8 cellular contexts compared by ENCODE assay signal in genomic region chr12:51270067-51270846, GRCh38. TPM values are rescaled to one million over a fixed set of nuclear protein-coding genes. Genes with fewer than 3 reads are reported as not detected.
DNase-seq lines count a peak whose midpoint lies in the region; ATAC-seq, FAIRE-seq and TF ChIP-seq lines count a peak whose summit lies in the region.

SMAGP (minus strand) TSS chr12:51270415; CDS start chr12:51269278, 1,137 bp downstream.

- H3K27me3 ChIP-seq in OCI-LY1 (ENCODE audit: insufficient read depth, low read length) (no peaks in the 10 kb centered on the region), neutrophil (peaks cover 41% of the 10 kb centered on the region), aorta (ENCODE audit: control insufficient read depth in 1 of 2, insufficient read depth in 2 of 2, low read length in 1 of 2) (no peaks in the 10 kb centered on the region)

- H2AFZ ChIP-seq in OCI-LY1 (ENCODE audit: low read length): no peak within 1 kb of the TSS

- TF ChIP-seq EP300 in A549 (IDR thresholded peaks at IDR 0.05): no peak

- CTCF ChIA-PET in A549 (lab: Yijun Ruan, JAX): interaction anchor here (0.8 to 10.2 kb wide), 21 partner anchors 8 to 92 kb away, joined by 3 to 270 read pairs (median 4); no protein-coding TSS in a partner anchor

- FAIRE-seq in A549 (lab: Jason Lieb, UNC): no peak

- WGBS in A549 (ENCODE audit: missing lambda C conversion rate): under 1% methylated on average over 22 of the region's 79 CpGs
- 0 to 1% methylated on average over 68 to 79 of the region's 79 CpGs for WGBS in aorta, 2 donors

- H4K20me1 ChIP-seq in OCI-LY1 (ENCODE audit: insufficient read depth, low read length): no peaks in the 10 kb centered on the region

- H3K4me3 ChIP-seq in A549 (peak within 1 kb of the TSS; percentile 68), OCI-LY1 (ENCODE audit: low read depth, low read length, poor library complexity, severe bottlenecking) (peak within 1 kb of the TSS; percentile 64), neutrophil (ENCODE audit: low read depth in 1 of 2, low read length in 1 of 2) (peak within 1 kb of the TSS; percentile 63 to 90), aorta (ENCODE audit: low read length in 2 of 2) (peak within 1 kb of the TSS; percentile 37 to 87)

- H3K4me2 ChIP-seq in A549 (peak within 1 kb of the TSS; percentile 81), OCI-LY1 (ENCODE audit: low read length) (peak within 1 kb of the TSS; percentile 89)

- no peaks in the 10 kb centered on the region for H3K79me2 ChIP-seq in OCI-LY1 (ENCODE audit: insufficient read depth, low read length)

- 0 out of 5 replicates have a peak, but pooled peaks of 1 of the 2 experiments have one; percentile 7 for TF ChIP-seq RAD21 in A549 (conservative IDR thresholded peaks at IDR 0.05 in 1 of 2, IDR thresholded peaks at IDR 0.05 in 1 of 2)

- ATAC-seq in A549: peak; percentile 70 to 75
- peak; percentile 79 for ATAC-seq in GM18867 (IDR thresholded peaks at IDR 0.05; ENCODE audit: unreplicated experiment)
- peak; percentile 67 for ATAC-seq in HG03108 (IDR thresholded peaks at IDR 0.05; ENCODE audit: unreplicated experiment)
- ATAC-seq in aorta (ENCODE audit: low FRiP score): peak; percentile 77

- no peaks in the 10 kb centered on the region for H3K36me3 ChIP-seq in OCI-LY1 (ENCODE audit: insufficient read depth, low read length)
- H3K36me3 ChIP-seq in neutrophil: no peaks in the 10 kb centered on the region
- no peaks in the 10 kb centered on the region for H3K36me3 ChIP-seq in aorta (ENCODE audit: control insufficient read depth in 1 of 2, insufficient read depth in 2 of 2, low read length in 1 of 2)

- H3K27ac ChIP-seq in A549: peak within 1 kb of the TSS; percentile 81 to 92
- H3K27ac ChIP-seq in OCI-LY1 (ENCODE audit: low read depth, low read length, poor library complexity, severe bottlenecking): no peak within 1 kb of the TSS
- peak within 1 kb of the TSS; percentile 23 for H3K27ac ChIP-seq in neutrophil
- no peak within 1 kb of the TSS for H3K27ac ChIP-seq in aorta (ENCODE audit: low read depth in 1 of 2, low read length in 2 of 2)

- H3K9ac ChIP-seq in OCI-LY1 (ENCODE audit: low read length): peak within 1 kb of the TSS; percentile 43; the same call in 1 of the 2 replicates

- H3F3A ChIP-seq in OCI-LY1 (ENCODE audit: insufficient read depth, low read length): no peaks in the 10 kb centered on the region

- TF ChIP-seq CTCF in A549 (IDR thresholded peaks at IDR 0.05) (no peak; the same call in 2 of the 3 replicates), OCI-LY1 (IDR thresholded peaks at IDR 0.05; ENCODE audit: low read length) (no peak; the same call in 1 of the 2 replicates), neutrophil (IDR thresholded peaks at IDR 0.05) (no peak)

- peaks cover 8% of the 10 kb centered on the region for H3K4me1 ChIP-seq in A549
- peaks cover 10% of the 10 kb centered on the region for H3K4me1 ChIP-seq in OCI-LY1 (ENCODE audit: insufficient read depth, low read length, severe bottlenecking)
- peaks cover 16 to 19% of the 10 kb centered on the region in 2 experiments for H3K4me1 ChIP-seq in neutrophil (ENCODE audit: control insufficient read depth in 1 of 2, insufficient read depth in 1 of 2, low read depth in 1 of 2, low read length in 1 of 2)
- H3K4me1 ChIP-seq in aorta (ENCODE audit: control insufficient read depth in 1 of 2, insufficient read depth in 2 of 2, low read length in 2 of 2): no peaks in the 10 kb centered on the region

- DNase-seq in A549 (ENCODE audit: low read depth in 1 of 2, low spot score in 1 of 2) (peak; percentile 61 to 68), foreskin melanocyte (peak; percentile 18), aorta (peak; percentile 63 to 84)
- peak; percentile 78 for DNase-seq in activated effector memory CD4-positive, alpha-beta T cell treated with anti-CD3 and anti-CD28 coated beads, Interleukin-2, amount 50 U/mL, for 16 hours

- POLR2A ChIA-PET in A549 (lab: Yijun Ruan, JAX): interaction anchor here (0.9 to 3.1 kb wide), 7 partner anchors 11 to 101 kb away, joined by 3 to 41 read pairs (median 7); partner anchors contain the start of genes DAZAP2 and POU6F1

- peak; percentile 6 for TF ChIP-seq POLR2A in A549 (IDR thresholded peaks at IDR 0.05; ENCODE audit: low read length)

- no peaks in the 10 kb centered on the region for H3K9me3 ChIP-seq in A549
- no peaks in the 10 kb centered on the region for H3K9me3 ChIP-seq in OCI-LY1 (ENCODE audit: low read length)
- H3K9me3 ChIP-seq in neutrophil: no peaks in the 10 kb centered on the region
- no peaks in the 10 kb centered on the region for H3K9me3 ChIP-seq in aorta (ENCODE audit: control insufficient read depth, low read length)

- no peaks in the 10 kb centered on the region for H3K9me2 ChIP-seq in OCI-LY1 (ENCODE audit: low read depth, low read length)

- intact Hi-C loops in aorta (cut with DNase I): no loop called here

TF ChIP-seq in A549, 52 proteins besides CTCF, POLR2A, EP300 and RAD21:
- TF ChIP-seq MAX (IDR thresholded peaks at IDR 0.05) (peak; percentile 16; the same call in 1 of the 2 replicates), JUN (IDR thresholded peaks at IDR 0.05) (peak in 1 of 2 experiments; percentile 63; a peak in 3 of 5 replicates), E2F6 (IDR thresholded peaks at IDR 0.05; ENCODE audit: borderline replicate concordance, low read depth) (peak; percentile 73; the same call in 1 of the 2 replicates), CBX2 (IDR thresholded peaks at IDR 0.05; ENCODE audit: borderline replicate concordance, low read depth) (no peak), NPAS2 (CRISPR knock-in tag; IDR thresholded peaks at IDR 0.05; ENCODE audit: borderline replicate concordance) (no peak), PHF8 (IDR thresholded peaks at IDR 0.05; ENCODE audit: borderline replicate concordance, low read depth) (peak; percentile 43; the same call in 1 of the 2 replicates)

RNA-seq across cellular contexts. Expression of gene SMAGP, which starts in this region (rescaled TPM):
- 27.2 and 38.3 TPM in 2 replicates for polyA plus RNA-seq in A549 (2011; rRNA removed)
- polyA plus RNA-seq in A549 (2012; cell fraction: cytosol; rRNA removed): 15.1 and 16.5 TPM in 2 replicates
- polyA plus RNA-seq in A549 (2012; cell fraction: nucleus; rRNA removed): 5.3 and 9.7 TPM in 2 replicates
- polyA plus RNA-seq in A549 (2017; fragmentation: RNase III; extraction: RNeasy Plus Mini Kit Qiagen cat#74134 plus additional on column Dnase treatment): 14.8 to 16.4 TPM (median 15.5 TPM) in 3 replicates
- polyA minus RNA-seq in A549 (2011; rRNA and poly(A)+ RNA removed): 20.3 and 22.3 TPM in 2 replicates
- total RNA-seq in aorta: 1 to 10 TPM; 8.4 to 9.3 TPM
- 1 to 10 TPM; 4.1 to 4.5 TPM for polyA plus RNA-seq in aorta

Comparison
In these comparisons a context has a peak if more than half of its experiments do, and no peak if none do; other contexts are left out.
1. DNase-seq: peak in every context shown above with its lines; median percentile 78 in activated effector memory CD4-positive, alpha-beta T cell treated with anti-CD3 and anti-CD28 coated beads, Interleukin-2, amount 50 U/mL, for 16 hours; 74 in aorta; 64 in A549; 18 in foreskin melanocyte.
2. H3K27ac ChIP-seq: peak in A549 (2 of 2) and neutrophil (single experiment); none in OCI-LY1 (single experiment) and aorta (0 of 2).
3. Peak in every context shown above with its lines, with median percentiles within 50 percentile points of each other: ATAC-seq and H3K4me3 ChIP-seq.